Comparison of ENCODE assay signal across 8 cellular contexts in the genomic region with DNA sequence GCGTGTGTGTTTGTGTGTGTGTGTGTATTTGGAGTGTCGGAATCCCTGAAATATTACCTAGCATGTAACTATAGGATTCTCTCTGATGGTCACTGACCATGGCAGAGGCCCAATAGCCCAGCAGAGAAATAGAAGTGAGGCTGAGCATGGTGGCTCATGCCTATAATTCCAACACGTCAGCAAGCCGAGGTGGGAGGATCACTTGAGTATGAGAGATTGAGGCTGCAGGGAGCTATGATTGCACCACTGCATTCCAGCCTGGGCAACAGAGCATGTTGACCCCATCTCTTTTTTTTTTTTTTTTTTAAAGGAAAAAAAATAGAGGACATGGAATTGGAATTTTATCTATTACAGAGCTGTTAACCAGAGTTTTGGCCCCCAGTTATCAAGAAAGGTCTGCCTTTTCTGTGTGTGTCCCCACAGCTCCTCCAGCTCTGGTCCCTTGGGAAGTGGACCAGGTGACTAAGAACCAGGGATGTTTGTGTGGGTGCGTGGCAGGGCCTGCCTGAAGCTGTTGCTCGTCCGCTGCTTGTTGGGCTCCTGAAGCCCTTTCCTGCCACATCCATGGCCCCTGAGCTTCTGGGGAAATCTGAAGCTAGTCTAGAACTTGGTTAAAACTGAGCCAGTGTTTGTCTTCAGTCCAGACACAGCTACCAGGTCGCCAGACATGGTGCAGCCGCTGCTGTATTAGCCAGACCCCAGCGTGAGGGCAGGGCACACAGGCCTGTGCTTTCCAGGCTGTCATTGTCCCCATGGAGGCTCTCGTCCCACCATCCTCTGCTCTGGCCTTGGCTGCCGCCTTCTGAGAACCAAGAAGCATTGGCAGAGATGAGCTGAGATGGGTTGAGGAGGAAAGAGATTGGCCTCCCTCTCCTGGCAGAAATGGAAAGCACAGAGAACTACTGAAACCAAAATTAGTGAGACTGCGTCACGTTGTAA. TPM values are rescaled to one million over a fixed set of nuclear protein-coding genes. Genes with fewer than 3 reads are reported as not detected.
DNase-seq lines count a peak whose midpoint lies in the region; ATAC-seq, FAIRE-seq and TF ChIP-seq lines count a peak whose summit lies in the region.

No MANE protein-coding gene starts in this region.

- H3K4me3 ChIP-seq in mammary epithelial cell (replicated peaks in 1 of 3; ENCODE audit: insufficient read depth in 1 of 3, low read depth in 2 of 3, low read length in 3 of 3) (no peak overlapping the region), upper lobe of left lung (no peak overlapping the region)

- H3K4me2 ChIP-seq in mammary epithelial cell (ENCODE audit: insufficient read depth, low read depth, low read length): no peak overlapping the region

- H3K79me2 ChIP-seq in mammary epithelial cell (ENCODE audit: insufficient read depth, low read length): no peaks in the 10 kb centered on the region

- TF ChIP-seq EP300 in upper lobe of left lung (IDR thresholded peaks at IDR 0.05): no peak

- in situ Hi-C loops in mammary epithelial cell (cut with MboI; ENCODE audit: low sequenced_read_pairs in 2 of 2): no loop called here

- H3K36me3 ChIP-seq in mammary epithelial cell (ENCODE audit: insufficient read depth, low read length) (no peaks in the 10 kb centered on the region), upper lobe of left lung (no peaks in the 10 kb centered on the region)

- CTCF ChIA-PET in mammary epithelial cell (lab: Charles Lee; ENCODE audit: low non-redundant PET): interaction anchor here (0.6 to 1.1 kb wide), 6 partner anchors 8 to 834 kb away, joined by 3 to 6 read pairs (median 4); no protein-coding TSS in a partner anchor

- no TSS peak for BruUV-seq in mammary epithelial cell (replicated peaks; lab: Mats Ljungman, UMichigan)

- H4K20me1 ChIP-seq in mammary epithelial cell (ENCODE audit: insufficient read depth, low read length): no peaks in the 10 kb centered on the region

- H3K9ac ChIP-seq in mammary epithelial cell (ENCODE audit: insufficient read depth, low read length): no peak overlapping the region

- H2AFZ ChIP-seq in mammary epithelial cell (ENCODE audit: low read depth, low read length): no peak overlapping the region

- FAIRE-seq in RCC 7860 (lab: Jason Lieb, UNC): no peak

- DNase-seq in DMS 273 treated with DMSO at 0.1 percent for 48 hours (lab: John Stamatoyannopoulos, UW) (peak; percentile 33), NCI-H2171 (lab: John Stamatoyannopoulos, UW) (peak; percentile 34), mammary epithelial cell (peak; percentile 25), left colon (peak; percentile 41 to 42), upper lobe of left lung (no peak), NCI-H1694 (lab: John Stamatoyannopoulos, UW) (no peak), RCC 7860 (ENCODE audit: low spot score) (no peak)
- DNase-seq in central memory CD4-positive, alpha-beta T cell: no peak

- TF ChIP-seq CTCF in mammary epithelial cell (conservative IDR thresholded peaks at IDR 0.05 in 1 of 2, IDR thresholded peaks at IDR 0.05 in 1 of 2; ENCODE audit: extremely low read depth in 1 of 2, insufficient read depth in 1 of 2, low read depth in 1 of 2, low read length in 2 of 2): peak in 1 of 2 donors; percentile 49
- TF ChIP-seq CTCF in upper lobe of left lung (IDR thresholded peaks at IDR 0.05): peak in 4 of 6 experiments; percentile 30 to 55 (median 52)

- intact Hi-C loops in mammary epithelial cell (cut with micrococcal nuclease) (loop anchor here (1.0 kb wide), 1 partner anchor 140 kb away; no protein-coding TSS in a partner anchor), left colon (cut with DNase I, micrococcal nuclease) (loop anchor here in 1 of 2 donors (10.0 kb wide), 1 partner anchor 88 kb away; no protein-coding TSS in a partner anchor)

- H3K27ac ChIP-seq in mammary epithelial cell (ENCODE audit: insufficient read depth, low read depth, low read length): no peak overlapping the region
- H3K27ac ChIP-seq in upper lobe of left lung: peak overlapping the region in 1 of 4 donors; percentile 10

- ATAC-seq in left colon: peak; percentile 96
- ATAC-seq in upper lobe of left lung (ENCODE audit: low FRiP score in 2 of 2): peak in 1 of 2 donors; percentile 66

- WGBS in mammary epithelial cell (ENCODE audit: low coverage, missing lambda C conversion rate): 69% methylated on average over 10 of the region's 14 CpGs
- 65 to 69% methylated on average over 11 to 14 of the region's 14 CpGs for WGBS in upper lobe of left lung, 2 donors

- H3K9me3 ChIP-seq in mammary epithelial cell (replicated peaks; ENCODE audit: insufficient read depth, low read length) (no peaks in the 10 kb centered on the region), upper lobe of left lung (no peaks in the 10 kb centered on the region)

- H3K4me1 ChIP-seq in mammary epithelial cell (ENCODE audit: insufficient read depth, low read length) (peaks cover 9% of the 10 kb centered on the region), upper lobe of left lung (peaks cover 0 to 6% (median 2%) of the 10 kb centered on the region in 4 donors)

- no peak for TF ChIP-seq POLR2A in upper lobe of left lung (IDR thresholded peaks at IDR 0.05)

- dilution Hi-C loops in mammary epithelial cell (cut with HindIII; ENCODE audit: low sequenced_read_pairs): loop anchor here (5.0 kb wide), 1 partner anchor 45 kb away; no protein-coding TSS in a partner anchor

- H3K27me3 ChIP-seq in mammary epithelial cell (ENCODE audit: insufficient read depth, low read length) (peaks cover 3% of the 10 kb centered on the region), upper lobe of left lung (no peaks in the 10 kb centered on the region)

RNA-seq across cellular contexts. Expression of a gene that starts 25.5 kb away (rescaled TPM):
- not detected for total RNA-seq in mammary epithelial cell
- not detected for polyA plus RNA-seq in mammary epithelial cell
- polyA minus RNA-seq in mammary epithelial cell: not detected
- total RNA-seq in left colon: 10 to 100 TPM; 46.3 to 53.6 TPM
- 10 to 100 TPM in 5 of 6 donors, 1 to 10 TPM in 1; 8.0 to 29.0 (median 19.6) TPM for total RNA-seq in upper lobe of left lung

RNA-seq across cellular contexts. Expression of a gene that starts 58.8 kb away (rescaled TPM):
- total RNA-seq in mammary epithelial cell (under 1 TPM in 1 of 2 donors, not detected in 1; 0.17 TPM), left colon (1 to 10 TPM; 1.2 to 2.1 TPM), upper lobe of left lung (1 to 10 TPM in 5 of 6 donors, not detected in 1; 1.1 to 2.6 (median 1.7) TPM)
- not detected for polyA plus RNA-seq in mammary epithelial cell
- polyA minus RNA-seq in mammary epithelial cell: not detected

Comparison
In these comparisons a context has a peak if more than half of its experiments do, and no peak if none do; other contexts are left out.
1. DNase-seq: peak in DMS 273 treated with DMSO at 0.1 percent for 48 hours (single experiment), NCI-H2171 (single experiment), mammary epithelial cell (single experiment) and left colon (2 of 2); none in upper lobe of left lung (0 of 2), NCI-H1694 (single experiment), central memory CD4-positive, alpha-beta T cell (single experiment) and RCC 7860 (single experiment).
2. RNA of a gene that starts 25.5 kb away (total RNA-seq): 46.3 to 53.6 TPM in left colon and 8.0 to 29.0 TPM in upper lobe of left lung; not detected in mammary epithelial cell; every median in the first group is over 4 times any median in the second.